1 cellular context compared by ENCODE assay signal in the genomic region with DNA sequence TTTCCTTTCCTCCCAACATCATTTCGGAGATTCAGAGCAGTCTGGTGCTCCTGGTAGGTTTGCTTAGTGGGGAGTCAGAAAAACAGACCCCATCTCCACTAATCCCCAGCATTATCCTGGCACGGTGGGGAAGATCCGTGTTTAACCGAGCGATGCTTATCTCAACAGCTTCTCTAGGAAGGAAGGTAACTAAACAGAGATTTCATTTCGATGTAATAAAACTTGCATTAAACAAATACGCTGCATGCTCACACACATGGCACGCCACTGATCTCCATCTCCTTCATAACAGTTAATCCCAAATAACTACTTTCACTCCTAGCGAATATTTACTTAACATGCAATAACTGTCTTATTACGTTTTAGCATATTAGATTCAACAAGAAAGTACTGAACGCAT.
TF ChIP-seq lines count a peak whose summit lies in the region.

No MANE protein-coding gene starts in this region.

TF ChIP-seq in HEK293, 187 proteins besides CTCF, POLR2A, EP300 and RAD21 (continued from another document):
- peak; percentile 13; the same call in 1 of the 2 replicates for TF ChIP-seq ZIC2 (tag by site-specific recombination; IDR thresholded peaks at IDR 0.05)
- TF ChIP-seq ZNF843 (tag by site-specific recombination; IDR thresholded peaks at IDR 0.05) = peak; percentile 53; the same call in 1 of the 2 replicates
- TF ChIP-seq ZNF777 (tag by site-specific recombination; IDR thresholded peaks at IDR 0.05; ENCODE audit: borderline replicate concordance) = no peak
- TF ChIP-seq, protein P1, sequence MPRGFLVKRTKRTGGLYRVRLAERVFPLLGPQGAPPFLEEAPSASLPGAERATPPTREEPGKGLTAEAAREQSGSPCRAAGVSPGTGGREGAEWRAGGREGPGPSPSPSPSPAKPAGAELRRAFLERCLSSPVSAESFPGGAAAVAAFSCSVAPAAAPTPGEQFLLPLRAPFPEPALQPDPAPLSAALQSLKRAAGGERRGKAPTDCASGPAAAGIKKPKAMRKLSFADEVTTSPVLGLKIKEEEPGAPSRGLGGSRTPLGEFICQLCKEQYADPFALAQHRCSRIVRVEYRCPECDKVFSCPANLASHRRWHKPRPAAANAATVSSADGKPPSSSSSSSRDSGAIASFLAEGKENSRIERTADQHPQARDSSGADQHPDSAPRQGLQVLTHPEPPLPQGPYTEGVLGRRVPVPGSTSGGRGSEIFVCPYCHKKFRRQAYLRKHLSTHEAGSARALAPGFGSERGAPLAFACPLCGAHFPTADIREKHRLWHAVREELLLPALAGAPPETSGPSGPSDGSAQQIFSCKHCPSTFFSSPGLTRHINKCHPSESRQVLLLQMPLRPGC (tag by site-specific recombination; IDR thresholded peaks at IDR 0.05) = 0 out of 2 replicates have a peak, but pooled peaks have one; percentile 32
- TF ChIP-seq OSR2 (tag by site-specific recombination; IDR thresholded peaks at IDR 0.05) = peak; percentile 87
- no peak for TF ChIP-seq ZNF24 (tag by site-specific recombination; IDR thresholded peaks at IDR 0.05)
- TF ChIP-seq ZFP69B (tag by site-specific recombination; IDR thresholded peaks at IDR 0.05) = no peak
- TF ChIP-seq GLIS1 (tag by site-specific recombination; IDR thresholded peaks at IDR 0.05) = peak; percentile 94
TF ChIP-seq in HEK293: peak in this region for 12.
